ENCODE assay signal across 8 cellular contexts in the genomic region with DNA sequence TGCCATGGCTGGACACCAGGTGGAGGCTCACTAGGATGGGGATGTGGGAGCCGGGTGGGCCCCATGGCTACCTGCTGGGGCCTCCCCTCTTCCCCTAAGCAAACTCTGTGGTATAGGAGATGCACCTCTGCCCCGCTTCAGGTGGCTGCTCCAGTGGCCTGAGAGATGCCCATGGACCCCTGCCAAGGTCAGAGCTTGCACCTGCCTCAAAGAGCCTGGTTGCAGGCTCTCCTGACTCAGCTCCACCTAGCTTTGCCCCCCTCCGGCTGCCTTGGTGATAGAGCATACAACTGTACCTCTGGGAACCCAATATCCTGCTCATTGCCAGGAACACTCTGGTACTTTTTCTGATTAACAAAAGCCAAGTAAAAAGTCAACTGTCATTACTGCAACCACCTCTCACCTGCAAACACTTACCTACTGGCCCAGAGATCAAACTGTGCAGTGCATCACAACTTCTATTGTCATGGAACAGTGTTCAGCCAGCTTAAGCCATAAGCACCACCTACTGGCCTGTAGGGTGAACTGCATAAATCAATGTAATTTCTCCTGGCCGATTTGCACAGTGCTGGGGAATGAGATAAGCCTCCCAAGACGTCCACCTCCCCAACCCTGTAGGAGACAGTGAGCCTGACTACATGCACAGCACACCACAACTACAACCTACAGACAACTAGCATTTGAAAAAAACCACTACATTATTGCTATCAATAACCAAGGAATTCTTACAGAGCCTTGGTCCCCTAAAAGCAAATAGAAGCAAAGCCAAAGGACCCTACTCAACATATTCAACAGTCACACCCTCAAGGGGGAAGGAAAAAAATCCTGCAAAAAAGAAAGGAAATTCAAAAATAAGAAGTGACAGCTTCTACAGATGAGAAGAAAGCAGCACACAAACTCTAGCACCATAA.
DNase-seq lines count a peak whose midpoint lies in the region; ATAC-seq, FAIRE-seq and TF ChIP-seq lines count a peak whose summit lies in the region.

No MANE protein-coding gene starts in this region.

- TF ChIP-seq POLR2A in GM12878 (IDR thresholded peaks at IDR 0.05; ENCODE audit: low read depth, low read length), result no peak

- no peaks in the 10 kb centered on the region for H3K9me2 ChIP-seq in Loucy (replicated peaks; ENCODE audit: low read depth, low read length)

- ATAC-seq in GM12878, result peak; percentile 98

- TF ChIP-seq RAD21 in GM12878 (IDR thresholded peaks at IDR 0.05; ENCODE audit: insufficient read depth, low read depth, low read length), result peak; percentile 85

- WGBS in GM12878 (ENCODE audit: insufficient coverage, insufficient replicate concordance, low lambda C conversion rate, missing lambda C conversion rate), result 20% methylated on average over 5 of the region's 5 CpGs

- no peaks in the 10 kb centered on the region for H3K27me3 ChIP-seq in Loucy (ENCODE audit: insufficient read depth, low read length, poor library complexity, severe bottlenecking)
- H3K27me3 ChIP-seq in GM12878 (replicated peaks in 1 of 2; ENCODE audit: control insufficient read depth in 2 of 2, insufficient read depth in 2 of 2, low read length in 1 of 2), result no peaks in the 10 kb centered on the region

- TF ChIP-seq EP300 in GM12878 (IDR thresholded peaks at IDR 0.05; ENCODE audit: borderline replicate concordance in 1 of 2, control insufficient read depth in 1 of 2, low read depth in 2 of 2, low read length in 2 of 2), result no peak

- H3K4me1 ChIP-seq in HEK293 (ENCODE audit: control insufficient read depth, insufficient read depth, low read length) (no peaks in the 10 kb centered on the region), Loucy (ENCODE audit: insufficient read depth, low read length, poor library complexity, severe bottlenecking) (no peaks in the 10 kb centered on the region), GM12878 (ENCODE audit: control insufficient read depth, insufficient read depth, low read length) (no peaks in the 10 kb centered on the region)

- H3K9ac ChIP-seq in Loucy (ENCODE audit: low read depth, low read length, poor library complexity, severe bottlenecking) (no peak overlapping the region), GM12878 (ENCODE audit: control insufficient read depth, insufficient read depth, low read length) (no peak overlapping the region)

- no peak overlapping the region for H3K4me2 ChIP-seq in Loucy (ENCODE audit: low read depth, low read length, poor library complexity, severe bottlenecking)
- no peak overlapping the region for H3K4me2 ChIP-seq in GM12878 (ENCODE audit: control insufficient read depth, insufficient read depth)

- SMC1A ChIA-PET in GM12878 (lab: Charles Lee; ENCODE audit: uncharacterized antibody, unreplicated experiment), result interaction anchor here (0.8 to 1.4 kb wide), 3 partner anchors 20 to 726 kb away, joined by 3 read pairs; no protein-coding TSS in a partner anchor

- no TSS peak for BruUV-seq in GM12878 (replicated peaks; lab: Mats Ljungman, UMichigan)

- no peak overlapping the region for H2AFZ ChIP-seq in Loucy (ENCODE audit: low read length)
- no peak overlapping the region; the same call in 1 of the 2 replicates for H2AFZ ChIP-seq in GM12878 (ENCODE audit: control insufficient read depth, low read depth, low read length)

- H3K4me3 ChIP-seq in HEK293 (ENCODE audit: low read depth, low read length) (no peak overlapping the region), Loucy (ENCODE audit: low read length, poor library complexity, severe bottlenecking) (no peak overlapping the region), GM12878 (no peak overlapping the region)

- H3K36me3 ChIP-seq in HEK293 (ENCODE audit: control insufficient read depth in 2 of 2, insufficient read depth in 1 of 2, low read length in 2 of 2), result no peaks in the 10 kb centered on the region
- H3K36me3 ChIP-seq in Loucy (ENCODE audit: insufficient read depth, low read length), result no peaks in the 10 kb centered on the region
- no peaks in the 10 kb centered on the region for H3K36me3 ChIP-seq in GM12878 (ENCODE audit: control insufficient read depth in 2 of 2, insufficient read depth in 2 of 2, low read length in 1 of 2)

- in situ Hi-C loops in GM12878 (cut with MboI), result loop anchor here (10.0 kb wide), 1 partner anchor 744 kb away; no protein-coding TSS in a partner anchor

- H3K79me2 ChIP-seq in Loucy (ENCODE audit: insufficient read depth, low read length) (no peaks in the 10 kb centered on the region), GM12878 (ENCODE audit: control insufficient read depth, insufficient read depth, low read length) (no peaks in the 10 kb centered on the region)

- no peaks in the 10 kb centered on the region for H4K20me1 ChIP-seq in Loucy (ENCODE audit: insufficient read depth, low read length, poor library complexity, severe bottlenecking)
- no peaks in the 10 kb centered on the region for H4K20me1 ChIP-seq in GM12878 (ENCODE audit: control insufficient read depth, insufficient read depth)

- peak; percentile 83 for FAIRE-seq in GM12878 (lab: Jason Lieb, UNC)

- H3K9me3 ChIP-seq in HEK293 (ENCODE audit: control insufficient read depth, insufficient read depth, low read depth, low read length) (no peaks in the 10 kb centered on the region), Loucy (ENCODE audit: insufficient read depth, low read depth, low read length) (peaks cover 5% of the 10 kb centered on the region; the same call in 1 of the 2 replicates), GM12878 (replicated peaks; ENCODE audit: control insufficient read depth, insufficient read depth, low read length) (no peaks in the 10 kb centered on the region; the same call in 2 of the 3 replicates)

- POLR2A ChIA-PET in HEK293 (lab: Yijun Ruan, JAX) (no interaction called here), GM12878 (lab: Charles Lee) (no interaction called here)

- intact Hi-C loops in GM12878 (cut with micrococcal nuclease; ENCODE audit: unreplicated experiment), result loop anchor here (1.0 to 5.0 kb wide), 4 partner anchors 478 to 743 kb away; no protein-coding TSS in a partner anchor

- CTCF ChIA-PET in HEK293 (lab: Yijun Ruan, JAX), result interaction anchor here (0.5 to 0.8 kb wide), 4 partner anchors 11 to 1387 kb away, joined by 3 to 4 read pairs (median 4); no protein-coding TSS in a partner anchor
- CTCF ChIA-PET in GM12878 (lab: Yijun Ruan, JAX), result interaction anchor here (0.6 to 1.8 kb wide), 6 partner anchors 14 to 742 kb away, joined by 3 to 7 read pairs (median 3); no protein-coding TSS in a partner anchor

- no peaks in the 10 kb centered on the region for H3F3A ChIP-seq in Loucy (ENCODE audit: low read depth)

- DNase-seq in NCI-H510A treated with DMSO at 0.1 percent for 48 hours (lab: John Stamatoyannopoulos, UW) (peak; percentile 0), NCI-H510A (lab: John Stamatoyannopoulos, UW) (no peak), T follicular helper cell (ENCODE audit: low read depth) (peak; percentile 29), GM12878 (ENCODE audit: low read depth, low spot score) (peak; percentile 9), iPS-NIHi7 (ENCODE audit: extremely low spot score) (peak; percentile 72)
- peak; percentile 31 for DNase-seq in stimulated activated CD4-positive, alpha-beta T cell treated with anti-CD3 and anti-CD28 coated beads, Interleukin-1b, Interleukin-23, amount 100 ng/mL, for 48 hours

- no peak overlapping the region for H3K27ac ChIP-seq in HEK293 (ENCODE audit: extremely low read depth, low read depth, low read length)
- no peak overlapping the region for H3K27ac ChIP-seq in GM12878 (ENCODE audit: control insufficient read depth, insufficient read depth)

- RAD21 ChIA-PET in GM12878 (lab: Charles Lee; ENCODE audit: unreplicated experiment), result interaction anchor here (1.4 kb wide), 1 partner anchor 726 kb away, joined by 6 read pairs; no protein-coding TSS in a partner anchor

- TF ChIP-seq CTCF in HEK293 (tag by site-specific recombination; IDR thresholded peaks at IDR 0.05) (no peak), Loucy (conservative IDR thresholded peaks at IDR 0.05; ENCODE audit: low read length) (peak; percentile 93), GM12878 (IDR thresholded peaks at IDR 0.05 in 2 of 3, conservative IDR thresholded peaks at IDR 0.05 in 1 of 3; ENCODE audit: control insufficient read depth in 2 of 3, extremely low read depth in 1 of 3, insufficient read depth in 1 of 3, low read depth in 3 of 3, low read length in 3 of 3) (peak; percentile 77 to 82 (median 79))

TF ChIP-seq in HEK293, 187 proteins besides CTCF, POLR2A, EP300 and RAD21:
- peak; percentile 79 for TF ChIP-seq ZNF654 (tag by site-specific recombination; IDR thresholded peaks at IDR 0.05; ENCODE audit: low read depth)
- TF ChIP-seq SP3 (tag by site-specific recombination; IDR thresholded peaks at IDR 0.05), result no peak
- TF ChIP-seq ZNF768 (tag by site-specific recombination; IDR thresholded peaks at IDR 0.05), result 0 out of 2 replicates have a peak, but pooled peaks have one; percentile 10

TF ChIP-seq in GM12878, 131 proteins besides CTCF, POLR2A, EP300 and RAD21:
- TF ChIP-seq ETV6 (conservative IDR thresholded peaks at IDR 0.05 in 1 of 2, IDR thresholded peaks at IDR 0.05 in 1 of 2; ENCODE audit: borderline replicate concordance in 1 of 2, low read depth in 1 of 2) (no peak), POU2F2 (IDR thresholded peaks at IDR 0.05; ENCODE audit: borderline replicate concordance, low read depth, low read length) (peak; percentile 87; the same call in 2 of the 3 replicates), SMC3 (IDR thresholded peaks at IDR 0.05; ENCODE audit: borderline replicate concordance, low read length) (peak; percentile 76), YY1 (IDR thresholded peaks at IDR 0.05; ENCODE audit: low read depth, low read length) (0 out of 2 replicates have a peak, but pooled peaks have one; percentile 25), NFXL1 (IDR thresholded peaks at IDR 0.05; ENCODE audit: borderline replicate concordance) (no peak)
- TF ChIP-seq, protein P1, sequence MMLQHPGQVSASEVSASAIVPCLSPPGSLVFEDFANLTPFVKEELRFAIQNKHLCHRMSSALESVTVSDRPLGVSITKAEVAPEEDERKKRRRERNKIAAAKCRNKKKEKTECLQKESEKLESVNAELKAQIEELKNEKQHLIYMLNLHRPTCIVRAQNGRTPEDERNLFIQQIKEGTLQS (IDR thresholded peaks at IDR 0.05; ENCODE audit: borderline replicate concordance, extremely low read depth, low read depth, low read length), result no peak
- TF ChIP-seq, protein P2, sequence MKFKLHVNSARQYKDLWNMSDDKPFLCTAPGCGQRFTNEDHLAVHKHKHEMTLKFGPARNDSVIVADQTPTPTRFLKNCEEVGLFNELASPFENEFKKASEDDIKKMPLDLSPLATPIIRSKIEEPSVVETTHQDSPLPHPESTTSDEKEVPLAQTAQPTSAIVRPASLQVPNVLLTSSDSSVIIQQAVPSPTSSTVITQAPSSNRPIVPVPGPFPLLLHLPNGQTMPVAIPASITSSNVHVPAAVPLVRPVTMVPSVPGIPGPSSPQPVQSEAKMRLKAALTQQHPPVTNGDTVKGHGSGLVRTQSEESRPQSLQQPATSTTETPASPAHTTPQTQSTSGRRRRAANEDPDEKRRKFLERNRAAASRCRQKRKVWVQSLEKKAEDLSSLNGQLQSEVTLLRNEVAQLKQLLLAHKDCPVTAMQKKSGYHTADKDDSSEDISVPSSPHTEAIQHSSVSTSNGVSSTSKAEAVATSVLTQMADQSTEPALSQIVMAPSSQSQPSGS (IDR thresholded peaks at IDR 0.05; ENCODE audit: low read length), result no peak
TF ChIP-seq in GM12878: peak in this region for 3.
